11 cellular contexts compared by ENCODE assay signal in the genomic region with DNA sequence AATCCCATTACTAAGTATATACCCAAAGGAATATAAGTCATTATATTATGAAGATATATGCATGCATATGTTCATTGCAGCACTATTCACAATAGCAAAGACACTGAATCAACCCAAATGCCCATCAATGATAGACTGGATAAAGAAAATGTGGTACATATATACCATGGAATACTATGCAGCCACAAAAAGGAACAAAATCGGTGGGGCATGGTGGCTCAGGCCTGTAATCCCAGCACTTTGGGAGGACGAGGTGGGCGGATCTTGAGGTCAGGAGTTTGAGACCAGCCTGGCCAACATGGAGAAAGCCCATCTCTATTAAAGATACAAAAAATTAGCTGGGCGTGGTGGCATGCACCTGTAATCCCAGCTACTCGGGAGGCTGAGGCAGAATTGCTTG. TPM values are rescaled to one million over a fixed set of nuclear protein-coding genes. Genes with fewer than 3 reads are reported as not detected.
"Had no signal": no experiment of that assay in that cellular context is flagged by ENCODE, and none has a peak within 500 bp of the region (broad histone marks: within the 10 kb centered on the region; RNA-seq: fewer than 3 reads in every experiment).

No MANE protein-coding gene starts in this region.

RNA-seq across cellular contexts. Expression of gene ABHD12B, which starts 56.3 kb away (rescaled TPM):
- total RNA-seq: activated CD4-positive, alpha-beta memory T cell treated with anti-CD3 and anti-CD28 coated beads, Interleukin-2, amount 10 ng/mL, durations not matched to agents 7 days and 5 days; activated CD8-positive, alpha-beta memory T cell treated with anti-CD3 and anti-CD28 coated beads for 36 hours; activated naive CD4-positive, alpha-beta T cell treated with anti-CD3 and anti-CD28 coated beads for 36 hours; activated naive CD8-positive, alpha-beta T cell treated with anti-CD3 and anti-CD28 coated beads, Interleukin-2, amount 10 ng/mL, durations not matched to agents 7 days and 5 days; ascending aorta; cardiac muscle cell; M059J; PC-3; Peyer's patch; SJSA1 had no signal
- polyA plus RNA-seq: SK-N-SH had no signal
